Comparison of ENCODE assay signal across 23 cellular contexts in genomic region chr20:6942266-6942665, GRCh38.
DNase-seq lines count a peak whose midpoint lies in the region; ATAC-seq, FAIRE-seq and TF ChIP-seq lines count a peak whose summit lies in the region.
"Had no signal": no experiment of that assay in that cellular context is flagged by ENCODE, and none has a peak within 500 bp of the region (broad histone marks: within the 10 kb centered on the region; RNA-seq: fewer than 3 reads in every experiment).

No MANE protein-coding gene starts in this region.

- H4K20me1 ChIP-seq in mammary epithelial cell (ENCODE audit: insufficient read depth, low read length), result no peaks in the 10 kb centered on the region

- in situ Hi-C loops in mammary epithelial cell (cut with MboI; ENCODE audit: low sequenced_read_pairs in 2 of 2), result loop anchor here in 1 of 2 donors (25.0 kb wide), 1 partner anchor 305 kb away; no protein-coding TSS in a partner anchor

- DNase-seq in mammary epithelial cell (peak; percentile 19), breast epithelium (ENCODE audit: low spot score in 2 of 2) (no peak), epithelial cell of esophagus (ENCODE audit: low read depth) (peak; percentile 70), mesendoderm (no peak), pancreas (no peak), stomach (no peak), chondrocyte (ENCODE audit: low spot score) (no peak)
- DNase-seq: C1 segment of cervical spinal cord; Calu3; CD4-positive, alpha-beta memory T cell; COR-L47; DMS53; DMS79 treated with DMSO at 0.1 percent for 48 hours; GF-D8; GOT3; HFFc6 had no signal

- H4K5ac ChIP-seq in mesendoderm (ENCODE audit: low read length), result no peak overlapping the region

- H2BK15ac ChIP-seq in mesendoderm (replicated peaks; ENCODE audit: low read depth), result peak overlapping the region; percentile 23

- H3K79me2 ChIP-seq in mammary epithelial cell (ENCODE audit: insufficient read depth, low read length), result no peaks in the 10 kb centered on the region
- no peaks in the 10 kb centered on the region for H3K79me2 ChIP-seq in mesendoderm (ENCODE audit: control insufficient read depth, insufficient read depth, low read length)

- H3K4me3 Mint-ChIP-seq in chondrocyte (ENCODE audit: unreplicated experiment), result no peak overlapping the region
- H3K4me3 Mint-ChIP-seq: CD4-positive, alpha-beta memory T cell; HFFc6 had no signal

- H3K4me1 ChIP-seq in mammary epithelial cell (ENCODE audit: insufficient read depth, low read length), result peaks cover 6% of the 10 kb centered on the region
- no peaks in the 10 kb centered on the region for H3K4me1 ChIP-seq in breast epithelium
- H3K4me1 ChIP-seq in mesendoderm (ENCODE audit: control insufficient read depth, low read depth, low read length), result no peaks in the 10 kb centered on the region
- no peaks in the 10 kb centered on the region for H3K4me1 ChIP-seq in pancreas
- H3K4me1 ChIP-seq in stomach, result no peaks in the 10 kb centered on the region
- H3K4me1 ChIP-seq: HAP-1 had no signal

- CTCF ChIA-PET in mammary epithelial cell (lab: Charles Lee; ENCODE audit: low non-redundant PET), result no interaction called here

- no peak for TF ChIP-seq POLR2A in breast epithelium (IDR thresholded peaks at IDR 0.05)
- no peak for TF ChIP-seq POLR2A in stomach (IDR thresholded peaks at IDR 0.05)

- no peak overlapping the region for H2BK120ac ChIP-seq in mesendoderm (ENCODE audit: low read depth, low read length)

- H3K9ac ChIP-seq in mammary epithelial cell (ENCODE audit: insufficient read depth, low read length), result no peak overlapping the region
- no peak overlapping the region for H3K9ac ChIP-seq in mesendoderm (ENCODE audit: low read length)

- H3K4me1 Mint-ChIP-seq in chondrocyte (ENCODE audit: low read depth), result no peaks in the 10 kb centered on the region
- H3K4me1 Mint-ChIP-seq: CD4-positive, alpha-beta memory T cell had no signal

- H3K9me3 ChIP-seq in mammary epithelial cell (replicated peaks; ENCODE audit: insufficient read depth, low read length) (no peaks in the 10 kb centered on the region), breast epithelium (no peaks in the 10 kb centered on the region), pancreas (no peaks in the 10 kb centered on the region), stomach (no peaks in the 10 kb centered on the region)
- H3K9me3 ChIP-seq: HAP-1 had no signal

- ATAC-seq in pancreas (no peak), esophagus mucosa (no peak)

- H2AK5ac ChIP-seq in mesendoderm (ENCODE audit: low read length), result no peak overlapping the region

- dilution Hi-C loops in mammary epithelial cell (cut with HindIII; ENCODE audit: low sequenced_read_pairs), result no loop called here

- H4K8ac ChIP-seq in mesendoderm (ENCODE audit: low read depth, low read length), result no peak overlapping the region

- 57% methylated on average over 2 of the region's 3 CpGs for WGBS in mammary epithelial cell (ENCODE audit: low coverage, missing lambda C conversion rate)
- no CpG with 5 or more reads among the region's 3 CpGs for WGBS in mesendoderm (ENCODE audit: extremely low coverage, insufficient coverage, low lambda C conversion rate)
- 53 to 68% methylated on average over 3 of the region's 3 CpGs for WGBS in pancreas, 2 donors
- 69 to 77% (median 75%) methylated on average over 3 of the region's 3 CpGs for WGBS in stomach, 5 donors

- H3K36me3 Mint-ChIP-seq in chondrocyte (ENCODE audit: low read depth), result no peaks in the 10 kb centered on the region
- H3K36me3 Mint-ChIP-seq: CD4-positive, alpha-beta memory T cell had no signal

- H3K27ac ChIP-seq in mammary epithelial cell (ENCODE audit: insufficient read depth, low read depth, low read length) (no peak overlapping the region), breast epithelium (no peak overlapping the region), mesendoderm (ENCODE audit: low read depth, low read length) (no peak overlapping the region), pancreas (no peak overlapping the region), stomach (no peak overlapping the region)
- H3K27ac ChIP-seq: 22Rv1 had no signal

- no peak for TF ChIP-seq CTCF in mammary epithelial cell (conservative IDR thresholded peaks at IDR 0.05 in 1 of 2, IDR thresholded peaks at IDR 0.05 in 1 of 2; ENCODE audit: extremely low read depth in 1 of 2, insufficient read depth in 1 of 2, low read depth in 1 of 2, low read length in 2 of 2)
- TF ChIP-seq CTCF in breast epithelium (IDR thresholded peaks at IDR 0.05), result no peak
- no peak for TF ChIP-seq CTCF in epithelial cell of esophagus (IDR thresholded peaks at IDR 0.05; ENCODE audit: insufficient read depth, low read depth, low read length, missing control alignments)
- no peak for TF ChIP-seq CTCF in pancreas (IDR thresholded peaks at IDR 0.05)
- no peak for TF ChIP-seq CTCF in stomach (IDR thresholded peaks at IDR 0.05)
- no peak for TF ChIP-seq CTCF in chondrocyte (IDR thresholded peaks at IDR 0.05)

- H3K4me3 ChIP-seq in mammary epithelial cell (replicated peaks in 1 of 3; ENCODE audit: insufficient read depth in 1 of 3, low read depth in 2 of 3, low read length in 3 of 3) (no peak overlapping the region), breast epithelium (no peak overlapping the region), epithelial cell of esophagus (ENCODE audit: low read length) (no peak overlapping the region), mesendoderm (ENCODE audit: low read length) (no peak overlapping the region), pancreas (no peak overlapping the region), stomach (no peak overlapping the region)
- H3K4me3 ChIP-seq: HAP-1 had no signal

- H3K56ac ChIP-seq in mesendoderm (ENCODE audit: low read length), result no peak overlapping the region

- intact Hi-C loops in mammary epithelial cell (cut with micrococcal nuclease), result loop anchor here (5.0 kb wide), 1 partner anchor 150 kb away; no protein-coding TSS in a partner anchor
- intact Hi-C loops in breast epithelium (cut with DNase I; ENCODE audit: low total_unique reads), result no loop called here
- intact Hi-C loops in pancreas (cut with DNase I), result no loop called here
- intact Hi-C loops in stomach (cut with DNase I; ENCODE audit: low total_unique reads), result no loop called here

- TF ChIP-seq EP300 in stomach (IDR thresholded peaks at IDR 0.05), result no peak

- peaks cover 4% of the 10 kb centered on the region for H3K9me3 Mint-ChIP-seq in chondrocyte (ENCODE audit: low read depth)

- no TSS peak for BruUV-seq in mammary epithelial cell (replicated peaks; lab: Mats Ljungman, UMichigan)

- H3K4me2 ChIP-seq in mammary epithelial cell (ENCODE audit: insufficient read depth, low read depth, low read length) (no peak overlapping the region), mesendoderm (ENCODE audit: low read length) (no peak overlapping the region)

- peak overlapping the region; percentile 51 for H2AFZ ChIP-seq in mammary epithelial cell (ENCODE audit: low read depth, low read length)

- H3K27me3 ChIP-seq in mammary epithelial cell (ENCODE audit: insufficient read depth, low read length), result no peaks in the 10 kb centered on the region
- no peaks in the 10 kb centered on the region for H3K27me3 ChIP-seq in breast epithelium
- no peaks in the 10 kb centered on the region for H3K27me3 ChIP-seq in mesendoderm (ENCODE audit: insufficient read depth, low read length, poor library complexity)
- peaks cover 0 to 2% (median 0%) of the 10 kb centered on the region in 4 donors for H3K27me3 ChIP-seq in pancreas
- H3K27me3 ChIP-seq in stomach, result no peaks in the 10 kb centered on the region

- H3K4ac ChIP-seq in mesendoderm (ENCODE audit: low read depth, low read length), result no peak overlapping the region

- H3K79me1 ChIP-seq in mesendoderm (ENCODE audit: low read length), result no peaks in the 10 kb centered on the region

- no peak for FAIRE-seq in pancreas (lab: Jason Lieb, UNC)
- FAIRE-seq: A204.1, GM12891, GM18507, H54 had no signal

- H3K27ac Mint-ChIP-seq in chondrocyte (ENCODE audit: unreplicated experiment), result no peak overlapping the region
- H3K27ac Mint-ChIP-seq: CD4-positive, alpha-beta memory T cell; HFFc6 had no signal

- H2BK5ac ChIP-seq in mesendoderm (ENCODE audit: low read length), result no peak overlapping the region

- H3K36me3 ChIP-seq in mammary epithelial cell (ENCODE audit: insufficient read depth, low read length) (no peaks in the 10 kb centered on the region), breast epithelium (no peaks in the 10 kb centered on the region), mesendoderm (ENCODE audit: control insufficient read depth, insufficient read depth, low read length) (no peaks in the 10 kb centered on the region), pancreas (no peaks in the 10 kb centered on the region), stomach (no peaks in the 10 kb centered on the region)
- H3K36me3 ChIP-seq: HAP-1 had no signal

- H3K23ac ChIP-seq in mesendoderm (ENCODE audit: low read length), result no peak overlapping the region

- peak overlapping the region; percentile 75 for H3K18ac ChIP-seq in mesendoderm (ENCODE audit: low read length)

- no peaks in the 10 kb centered on the region for H3K27me3 Mint-ChIP-seq in chondrocyte (ENCODE audit: low read depth)
- H3K27me3 Mint-ChIP-seq: CD4-positive, alpha-beta memory T cell had no signal

Comparison
In these comparisons a context has a peak if more than half of its experiments do, and no peak if none do; other contexts are left out.
1. DNase-seq: peak in mammary epithelial cell (single experiment) and epithelial cell of esophagus (single experiment); none in breast epithelium (0 of 2), mesendoderm (single experiment), pancreas (0 of 6), stomach (single experiment) and chondrocyte (single experiment).